In genomic region chr5:93574041-93574938, GRCh38 we compare ENCODE assay signal across 1 cellular context.
TF ChIP-seq lines count a peak whose summit lies in the region.

No MANE protein-coding gene starts in this region.

TF ChIP-seq in IMR-90, 13 proteins besides CTCF, POLR2A, EP300 and RAD21 (continued from another document):
- TF ChIP-seq SMC3 (IDR thresholded peaks at IDR 0.05; ENCODE audit: low read depth, low read length), result no peak
